Comparison of ENCODE assay signal across 11 cellular contexts in the genomic region with DNA sequence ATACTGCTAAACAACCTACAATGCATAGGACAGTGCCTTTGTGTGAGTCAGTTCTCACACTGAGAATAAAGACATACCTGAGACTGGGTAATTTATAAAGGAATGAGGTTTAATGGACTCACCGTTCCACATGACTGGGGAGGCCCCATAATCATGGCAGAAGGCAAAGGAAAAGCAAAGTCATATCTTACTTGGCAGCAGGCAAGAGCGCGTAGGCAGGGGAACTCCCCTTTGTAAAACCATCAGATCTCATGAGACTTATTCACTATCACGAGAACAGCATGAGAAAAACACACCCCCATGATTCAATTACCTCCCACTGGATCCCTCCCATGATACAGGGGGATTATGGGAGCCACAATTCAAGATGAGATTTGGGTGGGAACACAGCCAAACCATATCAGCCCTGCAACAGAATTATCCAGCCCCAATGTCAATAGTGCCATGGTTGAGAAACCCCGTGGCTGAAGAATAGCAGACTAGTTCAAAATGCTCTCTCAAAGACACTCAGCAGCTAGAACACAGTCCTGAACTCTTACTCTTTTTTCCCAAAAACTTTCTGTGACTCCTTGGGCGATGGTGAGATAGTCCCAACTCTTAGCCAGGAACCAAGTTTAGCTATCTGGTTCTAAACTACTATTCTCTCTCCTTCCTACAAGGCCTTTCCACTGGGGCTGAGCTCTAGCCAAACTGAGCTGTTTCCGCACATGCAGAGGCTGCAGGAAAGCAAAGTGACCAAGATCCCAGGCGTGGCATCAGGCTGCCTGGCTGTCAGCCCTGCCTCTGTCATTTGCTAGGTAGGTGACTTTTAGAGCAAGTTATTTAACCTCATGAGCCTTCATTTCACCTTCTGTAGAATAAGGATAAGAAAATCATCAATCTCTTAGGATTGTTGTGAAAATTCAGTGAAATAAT.
DNase-seq lines count a peak whose midpoint lies in the region; ATAC-seq and TF ChIP-seq lines count a peak whose summit lies in the region.
"Had no signal": no experiment of that assay in that cellular context is flagged by ENCODE, and none has a peak within 500 bp of the region (broad histone marks: within the 10 kb centered on the region; RNA-seq: fewer than 3 reads in every experiment).

No MANE protein-coding gene starts in this region.

- peak; percentile 59 to 66 for ATAC-seq in activated CD4-positive, CD25-positive, alpha-beta regulatory T cell treated with anti-CD3 and anti-CD28 coated beads, Interleukin-2, amount 50 U/mL, for 24 hours
- ATAC-seq in HG02870 (IDR thresholded peaks at IDR 0.05; ENCODE audit: unreplicated experiment): peak; percentile 70

- no peak for TF ChIP-seq CTCF in cardiac fibroblast (IDR thresholded peaks at IDR 0.05; ENCODE audit: low read depth, low read length)

- DNase-seq in activated CD4-positive, CD25-positive, alpha-beta regulatory T cell treated with anti-CD3 and anti-CD28 coated beads, Interleukin-2, amount 50 U/mL, for 72 hours: no peak
- DNase-seq in cardiac fibroblast (ENCODE audit: low read depth in 2 of 2): peak; percentile 34 to 37
- DNase-seq in stimulated activated CD4-positive, alpha-beta T cell treated with anti-CD3 and anti-CD28 coated beads, Interleukin-1b, Interleukin-23, amount 100 ng/mL, for 48 hours: peak; percentile 50
- no peak for DNase-seq in NCI-H1436 treated with DMSO at 0.1 percent for 48 hours (lab: John Stamatoyannopoulos, UW)
- no peak for DNase-seq in AG20443 (ENCODE audit: low spot score)
- DNase-seq in NCI-H128 (lab: John Stamatoyannopoulos, UW; ENCODE audit: unreplicated experiment): no peak
- DNase-seq: H7, NCI-H774 had no signal

- no peak overlapping the region for H3K4me3 ChIP-seq in cardiac fibroblast (replicated peaks in 1 of 2; ENCODE audit: low read depth in 2 of 2, low read length in 2 of 2)
- H3K4me3 ChIP-seq: A549 had no signal

Comparison
In these comparisons a context has a peak if more than half of its experiments do, and no peak if none do; other contexts are left out.
1. DNase-seq: peak in cardiac fibroblast (2 of 2) and stimulated activated CD4-positive, alpha-beta T cell treated with anti-CD3 and anti-CD28 coated beads, Interleukin-1b, Interleukin-23, amount 100 ng/mL, for 48 hours (single experiment); none in activated CD4-positive, CD25-positive, alpha-beta regulatory T cell treated with anti-CD3 and anti-CD28 coated beads, Interleukin-2, amount 50 U/mL, for 72 hours (single experiment), NCI-H1436 treated with DMSO at 0.1 percent for 48 hours (single experiment), AG20443 (single experiment) and NCI-H128 (single experiment).